Comparison of ENCODE assay signal across 18 cellular contexts in the genomic region with DNA sequence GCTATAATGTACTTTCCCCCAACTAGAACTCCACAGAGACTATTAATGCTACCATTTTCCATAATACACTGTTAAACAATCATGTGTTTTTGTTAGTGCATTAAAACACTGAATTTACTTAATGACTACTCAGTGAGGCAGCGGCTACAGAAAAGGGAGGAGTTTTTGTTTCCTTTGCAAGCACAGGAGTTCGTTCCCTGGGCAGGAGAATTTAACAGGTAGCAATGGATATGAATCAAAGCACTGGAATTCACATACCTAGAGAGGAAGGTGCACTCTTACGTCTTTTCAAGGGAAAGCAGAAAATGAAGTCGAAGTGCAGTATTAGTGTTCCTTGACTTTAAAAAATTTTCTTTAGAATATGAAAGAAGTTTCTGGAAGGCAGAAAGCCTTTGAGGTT.
A peak's percentile ranks its signal among the peaks of the same experiment; 100 is the strongest.
DNase-seq lines count a peak whose midpoint lies in the region; ATAC-seq, FAIRE-seq and TF ChIP-seq lines count a peak whose summit lies in the region.
"Had no signal": no experiment of that assay in that cellular context is flagged by ENCODE, and none has a peak within 500 bp of the region (broad histone marks: within the 10 kb centered on the region; RNA-seq: fewer than 3 reads in every experiment).

No MANE protein-coding gene starts in this region.

- H3K36me3 Mint-ChIP-seq in astrocyte (ENCODE audit: low read depth, unreplicated experiment) (no peaks in the 10 kb centered on the region), progenitor cell of endocrine pancreas (ENCODE audit: insufficient read depth) (no peaks in the 10 kb centered on the region)

- H3K27ac ChIP-seq in astrocyte (ENCODE audit: low read depth, low read length) = no peak overlapping the region
- H3K27ac ChIP-seq: HL-60, SJSA1 had no signal

- TF ChIP-seq CTCF in astrocyte (IDR thresholded peaks at IDR 0.05; ENCODE audit: insufficient read depth, low read depth, low read length) (no peak), progenitor cell of endocrine pancreas (IDR thresholded peaks at IDR 0.05; ENCODE audit: unreplicated experiment) (no peak)

- H3K9me3 Mint-ChIP-seq in astrocyte (ENCODE audit: unreplicated experiment) (peaks cover 2% of the 10 kb centered on the region), progenitor cell of endocrine pancreas (ENCODE audit: low read depth) (peaks cover 2% of the 10 kb centered on the region)

- no peak for FAIRE-seq in astrocyte (lab: Jason Lieb, UNC)

- no peak overlapping the region for H3K4me3 Mint-ChIP-seq in astrocyte (ENCODE audit: unreplicated experiment)
- H3K4me3 Mint-ChIP-seq in progenitor cell of endocrine pancreas (ENCODE audit: low read depth) = no peak overlapping the region
- H3K4me3 Mint-ChIP-seq: B cell; CD4-positive, CD25-positive, alpha-beta regulatory T cell had no signal

- no peaks in the 10 kb centered on the region for H4K20me1 ChIP-seq in astrocyte (ENCODE audit: insufficient read depth, low read length)

- H3K27ac Mint-ChIP-seq in astrocyte (ENCODE audit: unreplicated experiment) = no peak overlapping the region
- peak overlapping the region; percentile 26 for H3K27ac Mint-ChIP-seq in progenitor cell of endocrine pancreas
- H3K27ac Mint-ChIP-seq: B cell; CD4-positive, CD25-positive, alpha-beta regulatory T cell had no signal

- H3K4me1 Mint-ChIP-seq in astrocyte (ENCODE audit: low read depth, unreplicated experiment) = peaks cover 46% of the 10 kb centered on the region
- H3K4me1 Mint-ChIP-seq in progenitor cell of endocrine pancreas (ENCODE audit: low read depth) = peaks cover 29% of the 10 kb centered on the region
- H3K4me1 Mint-ChIP-seq: CD4-positive, CD25-positive, alpha-beta regulatory T cell had no signal

- H3K4me3 ChIP-seq in astrocyte (ENCODE audit: insufficient read depth, low read depth, low read length) = no peak overlapping the region
- H3K4me3 ChIP-seq: SJSA1 had no signal

- no peak for ATAC-seq in HG03432 (IDR thresholded peaks at IDR 0.05; ENCODE audit: unreplicated experiment)
- ATAC-seq in HG03196 (IDR thresholded peaks at IDR 0.05; ENCODE audit: unreplicated experiment) = no peak

- no peak overlapping the region for H3K9ac ChIP-seq in astrocyte (ENCODE audit: low read length)

- DNase-seq in NCI-H748 (lab: John Stamatoyannopoulos, UW; ENCODE audit: unreplicated experiment) = peak; percentile 31
- no peak for DNase-seq in astrocyte (ENCODE audit: low read depth)
- peak; percentile 74 for DNase-seq in kidney tubule cell (ENCODE audit: low spot score)
- no peak for DNase-seq in progenitor cell of endocrine pancreas (ENCODE audit: low spot score, unreplicated experiment)
- no peak for DNase-seq in COR-L47 (lab: John Stamatoyannopoulos, UW)
- DNase-seq: CD4-positive, CD25-positive, alpha-beta regulatory T cell; DMS79; H7; NCI-H1105 treated with DMSO at 0.1 percent for 48 hours; NCI-H226; NCI-H526; OCI-M1; RPMI8226 had no signal

- H2AFZ ChIP-seq in astrocyte (ENCODE audit: low read depth, low read length) = no peak overlapping the region

- no peaks in the 10 kb centered on the region for H3K9me3 ChIP-seq in astrocyte (ENCODE audit: insufficient read depth, low read depth, low read length)
- H3K9me3 ChIP-seq: SJSA1 had no signal

- peaks cover 50% of the 10 kb centered on the region for H3K4me1 ChIP-seq in astrocyte (ENCODE audit: insufficient read depth, low read length)

- H3K79me2 ChIP-seq in astrocyte (ENCODE audit: insufficient read depth, low read length) = no peaks in the 10 kb centered on the region

- H3K27me3 Mint-ChIP-seq in astrocyte (ENCODE audit: low read depth, unreplicated experiment) = no peaks in the 10 kb centered on the region
- no peaks in the 10 kb centered on the region for H3K27me3 Mint-ChIP-seq in progenitor cell of endocrine pancreas
- H3K27me3 Mint-ChIP-seq: B cell had no signal

- H3K4me2 ChIP-seq in astrocyte (ENCODE audit: low read length) = peak overlapping the region; percentile 17

- no peaks in the 10 kb centered on the region for H3K36me3 ChIP-seq in astrocyte (ENCODE audit: insufficient read depth, low read length)
- H3K36me3 ChIP-seq: SJSA1 had no signal

- no peaks in the 10 kb centered on the region for H3K27me3 ChIP-seq in astrocyte (ENCODE audit: insufficient read depth, low read length)
- H3K27me3 ChIP-seq: SJSA1 had no signal

Comparison
In these comparisons a context has a peak if more than half of its experiments do, and no peak if none do; other contexts are left out.
1. DNase-seq: peak in NCI-H748 (single experiment) and kidney tubule cell (single experiment); none in astrocyte (single experiment), progenitor cell of endocrine pancreas (single experiment) and COR-L47 (single experiment).